Comparison of ENCODE assay signal across 1 cellular context in the genomic region with DNA sequence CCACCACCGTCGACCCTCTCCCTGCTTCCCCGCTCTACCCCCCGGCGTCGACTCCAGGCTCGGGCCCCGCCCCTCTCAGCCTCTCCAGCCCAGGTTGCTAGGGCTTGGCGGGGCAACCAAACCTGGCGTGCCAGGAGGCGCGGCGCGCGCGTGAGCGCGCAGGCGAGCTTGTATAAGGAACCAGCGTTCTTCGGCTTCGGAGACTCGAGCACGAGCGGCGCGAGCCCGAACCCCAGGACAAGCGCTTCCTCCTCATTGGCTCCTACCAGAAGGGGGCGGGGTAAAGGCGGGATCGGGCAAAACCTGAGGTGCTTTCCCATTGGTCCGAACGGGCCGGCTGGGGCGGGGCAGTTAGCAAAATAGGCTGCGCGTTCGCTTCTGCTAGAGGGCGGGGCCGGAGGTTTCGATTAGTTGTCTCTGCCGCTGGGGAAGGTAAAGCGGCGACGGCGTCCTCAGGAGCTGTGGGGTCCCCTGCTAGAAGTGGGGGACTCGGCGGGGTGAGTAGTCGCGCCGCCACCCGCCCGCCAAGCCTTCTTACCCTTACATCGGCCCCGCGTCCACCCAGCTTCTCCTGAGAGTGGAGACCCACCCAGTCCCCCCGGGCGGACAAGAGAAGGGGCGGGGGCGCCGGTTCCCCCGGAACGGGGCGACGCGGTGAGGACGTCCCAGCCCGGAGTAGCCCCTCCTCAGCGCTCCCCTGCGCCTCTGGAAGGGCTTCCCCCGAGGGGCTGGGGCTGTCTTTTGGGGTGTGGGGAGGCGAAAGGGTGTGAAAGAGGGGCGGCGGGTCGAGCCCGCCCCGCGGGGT.
TF ChIP-seq lines count a peak whose summit lies in the region.

A gene (plus strand): TSS at position 410 of the 805 bp plus-strand sequence. CDS start 81,489 bp downstream, outside the sequence.

TF ChIP-seq in H1, 55 proteins besides CTCF, POLR2A, EP300 and RAD21 (continued from another document):
- TF ChIP-seq, protein P1, sequence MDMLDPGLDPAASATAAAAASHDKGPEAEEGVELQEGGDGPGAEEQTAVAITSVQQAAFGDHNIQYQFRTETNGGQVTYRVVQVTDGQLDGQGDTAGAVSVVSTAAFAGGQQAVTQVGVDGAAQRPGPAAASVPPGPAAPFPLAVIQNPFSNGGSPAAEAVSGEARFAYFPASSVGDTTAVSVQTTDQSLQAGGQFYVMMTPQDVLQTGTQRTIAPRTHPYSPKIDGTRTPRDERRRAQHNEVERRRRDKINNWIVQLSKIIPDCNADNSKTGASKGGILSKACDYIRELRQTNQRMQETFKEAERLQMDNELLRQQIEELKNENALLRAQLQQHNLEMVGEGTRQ (IDR thresholded peaks at IDR 0.05; ENCODE audit: low read length) = no peak
- TF ChIP-seq SP4 (IDR thresholded peaks at IDR 0.05; ENCODE audit: low read length) = no peak
- TF ChIP-seq, protein P2, sequence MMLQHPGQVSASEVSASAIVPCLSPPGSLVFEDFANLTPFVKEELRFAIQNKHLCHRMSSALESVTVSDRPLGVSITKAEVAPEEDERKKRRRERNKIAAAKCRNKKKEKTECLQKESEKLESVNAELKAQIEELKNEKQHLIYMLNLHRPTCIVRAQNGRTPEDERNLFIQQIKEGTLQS (IDR thresholded peaks at IDR 0.05; ENCODE audit: insufficient read depth, low read depth, low read length) = no peak
- peak; percentile 34 for TF ChIP-seq KDM4A (IDR thresholded peaks at IDR 0.05; ENCODE audit: low read depth, low read length, severe bottlenecking)
- no peak for TF ChIP-seq CBX8 (IDR thresholded peaks at IDR 0.05; ENCODE audit: borderline replicate concordance, low read depth, low read length)
- no peak; the same call in 1 of the 2 replicates for TF ChIP-seq POLR2AphosphoS5 (IDR thresholded peaks at IDR 0.05; ENCODE audit: low read depth, low read length)
- 0 out of 2 replicates have a peak, but pooled peaks have one; percentile 29 for TF ChIP-seq RBBP5 (IDR thresholded peaks at IDR 0.05; ENCODE audit: borderline replicate concordance, low read depth, low read length)
- no peak for TF ChIP-seq SAP30 (IDR thresholded peaks at IDR 0.05; ENCODE audit: insufficient read depth, insufficient replicate concordance, low read length)
- TF ChIP-seq RNF2 (IDR thresholded peaks at IDR 0.05; ENCODE audit: borderline replicate concordance, low read depth, low read length, missing control alignments, poor library complexity, severe bottlenecking) = no peak
- TF ChIP-seq NRF1 (IDR thresholded peaks at IDR 0.05; ENCODE audit: low read depth, low read length) = no peak
- TF ChIP-seq SP1 (IDR thresholded peaks at IDR 0.05; ENCODE audit: low read depth, low read length) = peak; percentile 69; the same call in 1 of the 2 replicates
- no peak for TF ChIP-seq SIRT6 (IDR thresholded peaks at IDR 0.05; ENCODE audit: low read length)
- TF ChIP-seq KDM1A (IDR thresholded peaks at IDR 0.05; ENCODE audit: borderline replicate concordance, low read length) = no peak
- TF ChIP-seq HDAC2 (IDR thresholded peaks at IDR 0.05; ENCODE audit: borderline replicate concordance in 1 of 2, low read depth in 2 of 2, low read length in 2 of 2) = no peak
- no peak for TF ChIP-seq ZNF274 (IDR thresholded peaks at IDR 0.05; ENCODE audit: borderline replicate concordance, extremely low read depth, low read length)
- TF ChIP-seq POU5F1 (IDR thresholded peaks at IDR 0.05; ENCODE audit: low read depth, low read length) = no peak
- TF ChIP-seq TCF12 (IDR thresholded peaks at IDR 0.05; ENCODE audit: low read depth, low read length) = no peak
- peak in 1 of 2 experiments; percentile 34; a peak in 1 of 4 replicates for TF ChIP-seq SIN3A (conservative IDR thresholded peaks at IDR 0.05 in 1 of 2, IDR thresholded peaks at IDR 0.05 in 1 of 2; ENCODE audit: low read depth in 1 of 2, low read length in 2 of 2)
- no peak for TF ChIP-seq TAF7 (optimal IDR thresholded peaks at IDR 0.05; ENCODE audit: borderline replicate concordance, low read depth, low read length)
- no peak for TF ChIP-seq EGR1 (IDR thresholded peaks at IDR 0.05; ENCODE audit: borderline replicate concordance, low read depth, low read length)
- no peak for TF ChIP-seq SRF (IDR thresholded peaks at IDR 0.05; ENCODE audit: low read depth, low read length)
- TF ChIP-seq RXRA (IDR thresholded peaks at IDR 0.05; ENCODE audit: insufficient read depth, low read depth, low read length) = no peak
- no peak for TF ChIP-seq BRCA1 (IDR thresholded peaks at IDR 0.05; ENCODE audit: low read depth, low read length)
- peak; percentile 37; the same call in 1 of the 2 replicates for TF ChIP-seq PHF8 (conservative IDR thresholded peaks at IDR 0.05; ENCODE audit: low read depth, low read length)
- no peak for TF ChIP-seq RFX5 (IDR thresholded peaks at IDR 0.05; ENCODE audit: borderline replicate concordance, low read depth, low read length)
- no peak for TF ChIP-seq MAFK (IDR thresholded peaks at IDR 0.05; ENCODE audit: low read depth, low read length)
- TF ChIP-seq CTBP2 (IDR thresholded peaks at IDR 0.05; ENCODE audit: borderline replicate concordance, insufficient read depth, insufficient read length, low read length) = no peak
- TF ChIP-seq, protein P3, sequence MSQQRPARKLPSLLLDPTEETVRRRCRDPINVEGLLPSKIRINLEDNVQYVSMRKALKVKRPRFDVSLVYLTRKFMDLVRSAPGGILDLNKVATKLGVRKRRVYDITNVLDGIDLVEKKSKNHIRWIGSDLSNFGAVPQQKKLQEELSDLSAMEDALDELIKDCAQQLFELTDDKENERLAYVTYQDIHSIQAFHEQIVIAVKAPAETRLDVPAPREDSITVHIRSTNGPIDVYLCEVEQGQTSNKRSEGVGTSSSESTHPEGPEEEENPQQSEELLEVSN (IDR thresholded peaks at IDR 0.05) = no peak
- TF ChIP-seq, protein P4, sequence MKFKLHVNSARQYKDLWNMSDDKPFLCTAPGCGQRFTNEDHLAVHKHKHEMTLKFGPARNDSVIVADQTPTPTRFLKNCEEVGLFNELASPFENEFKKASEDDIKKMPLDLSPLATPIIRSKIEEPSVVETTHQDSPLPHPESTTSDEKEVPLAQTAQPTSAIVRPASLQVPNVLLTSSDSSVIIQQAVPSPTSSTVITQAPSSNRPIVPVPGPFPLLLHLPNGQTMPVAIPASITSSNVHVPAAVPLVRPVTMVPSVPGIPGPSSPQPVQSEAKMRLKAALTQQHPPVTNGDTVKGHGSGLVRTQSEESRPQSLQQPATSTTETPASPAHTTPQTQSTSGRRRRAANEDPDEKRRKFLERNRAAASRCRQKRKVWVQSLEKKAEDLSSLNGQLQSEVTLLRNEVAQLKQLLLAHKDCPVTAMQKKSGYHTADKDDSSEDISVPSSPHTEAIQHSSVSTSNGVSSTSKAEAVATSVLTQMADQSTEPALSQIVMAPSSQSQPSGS (IDR thresholded peaks at IDR 0.05; ENCODE audit: low read length) = no peak
- TF ChIP-seq TAF1 (IDR thresholded peaks at IDR 0.05; ENCODE audit: low read depth, low read length) = peak; percentile 69
- TF ChIP-seq CBX5 (IDR thresholded peaks at IDR 0.05; ENCODE audit: low read depth, low read length) = no peak
- TF ChIP-seq CREB1 (IDR thresholded peaks at IDR 0.05) = no peak
- TF ChIP-seq CHD1 (IDR thresholded peaks at IDR 0.05; ENCODE audit: low read depth, low read length) = no peak
- TF ChIP-seq, protein P5, sequence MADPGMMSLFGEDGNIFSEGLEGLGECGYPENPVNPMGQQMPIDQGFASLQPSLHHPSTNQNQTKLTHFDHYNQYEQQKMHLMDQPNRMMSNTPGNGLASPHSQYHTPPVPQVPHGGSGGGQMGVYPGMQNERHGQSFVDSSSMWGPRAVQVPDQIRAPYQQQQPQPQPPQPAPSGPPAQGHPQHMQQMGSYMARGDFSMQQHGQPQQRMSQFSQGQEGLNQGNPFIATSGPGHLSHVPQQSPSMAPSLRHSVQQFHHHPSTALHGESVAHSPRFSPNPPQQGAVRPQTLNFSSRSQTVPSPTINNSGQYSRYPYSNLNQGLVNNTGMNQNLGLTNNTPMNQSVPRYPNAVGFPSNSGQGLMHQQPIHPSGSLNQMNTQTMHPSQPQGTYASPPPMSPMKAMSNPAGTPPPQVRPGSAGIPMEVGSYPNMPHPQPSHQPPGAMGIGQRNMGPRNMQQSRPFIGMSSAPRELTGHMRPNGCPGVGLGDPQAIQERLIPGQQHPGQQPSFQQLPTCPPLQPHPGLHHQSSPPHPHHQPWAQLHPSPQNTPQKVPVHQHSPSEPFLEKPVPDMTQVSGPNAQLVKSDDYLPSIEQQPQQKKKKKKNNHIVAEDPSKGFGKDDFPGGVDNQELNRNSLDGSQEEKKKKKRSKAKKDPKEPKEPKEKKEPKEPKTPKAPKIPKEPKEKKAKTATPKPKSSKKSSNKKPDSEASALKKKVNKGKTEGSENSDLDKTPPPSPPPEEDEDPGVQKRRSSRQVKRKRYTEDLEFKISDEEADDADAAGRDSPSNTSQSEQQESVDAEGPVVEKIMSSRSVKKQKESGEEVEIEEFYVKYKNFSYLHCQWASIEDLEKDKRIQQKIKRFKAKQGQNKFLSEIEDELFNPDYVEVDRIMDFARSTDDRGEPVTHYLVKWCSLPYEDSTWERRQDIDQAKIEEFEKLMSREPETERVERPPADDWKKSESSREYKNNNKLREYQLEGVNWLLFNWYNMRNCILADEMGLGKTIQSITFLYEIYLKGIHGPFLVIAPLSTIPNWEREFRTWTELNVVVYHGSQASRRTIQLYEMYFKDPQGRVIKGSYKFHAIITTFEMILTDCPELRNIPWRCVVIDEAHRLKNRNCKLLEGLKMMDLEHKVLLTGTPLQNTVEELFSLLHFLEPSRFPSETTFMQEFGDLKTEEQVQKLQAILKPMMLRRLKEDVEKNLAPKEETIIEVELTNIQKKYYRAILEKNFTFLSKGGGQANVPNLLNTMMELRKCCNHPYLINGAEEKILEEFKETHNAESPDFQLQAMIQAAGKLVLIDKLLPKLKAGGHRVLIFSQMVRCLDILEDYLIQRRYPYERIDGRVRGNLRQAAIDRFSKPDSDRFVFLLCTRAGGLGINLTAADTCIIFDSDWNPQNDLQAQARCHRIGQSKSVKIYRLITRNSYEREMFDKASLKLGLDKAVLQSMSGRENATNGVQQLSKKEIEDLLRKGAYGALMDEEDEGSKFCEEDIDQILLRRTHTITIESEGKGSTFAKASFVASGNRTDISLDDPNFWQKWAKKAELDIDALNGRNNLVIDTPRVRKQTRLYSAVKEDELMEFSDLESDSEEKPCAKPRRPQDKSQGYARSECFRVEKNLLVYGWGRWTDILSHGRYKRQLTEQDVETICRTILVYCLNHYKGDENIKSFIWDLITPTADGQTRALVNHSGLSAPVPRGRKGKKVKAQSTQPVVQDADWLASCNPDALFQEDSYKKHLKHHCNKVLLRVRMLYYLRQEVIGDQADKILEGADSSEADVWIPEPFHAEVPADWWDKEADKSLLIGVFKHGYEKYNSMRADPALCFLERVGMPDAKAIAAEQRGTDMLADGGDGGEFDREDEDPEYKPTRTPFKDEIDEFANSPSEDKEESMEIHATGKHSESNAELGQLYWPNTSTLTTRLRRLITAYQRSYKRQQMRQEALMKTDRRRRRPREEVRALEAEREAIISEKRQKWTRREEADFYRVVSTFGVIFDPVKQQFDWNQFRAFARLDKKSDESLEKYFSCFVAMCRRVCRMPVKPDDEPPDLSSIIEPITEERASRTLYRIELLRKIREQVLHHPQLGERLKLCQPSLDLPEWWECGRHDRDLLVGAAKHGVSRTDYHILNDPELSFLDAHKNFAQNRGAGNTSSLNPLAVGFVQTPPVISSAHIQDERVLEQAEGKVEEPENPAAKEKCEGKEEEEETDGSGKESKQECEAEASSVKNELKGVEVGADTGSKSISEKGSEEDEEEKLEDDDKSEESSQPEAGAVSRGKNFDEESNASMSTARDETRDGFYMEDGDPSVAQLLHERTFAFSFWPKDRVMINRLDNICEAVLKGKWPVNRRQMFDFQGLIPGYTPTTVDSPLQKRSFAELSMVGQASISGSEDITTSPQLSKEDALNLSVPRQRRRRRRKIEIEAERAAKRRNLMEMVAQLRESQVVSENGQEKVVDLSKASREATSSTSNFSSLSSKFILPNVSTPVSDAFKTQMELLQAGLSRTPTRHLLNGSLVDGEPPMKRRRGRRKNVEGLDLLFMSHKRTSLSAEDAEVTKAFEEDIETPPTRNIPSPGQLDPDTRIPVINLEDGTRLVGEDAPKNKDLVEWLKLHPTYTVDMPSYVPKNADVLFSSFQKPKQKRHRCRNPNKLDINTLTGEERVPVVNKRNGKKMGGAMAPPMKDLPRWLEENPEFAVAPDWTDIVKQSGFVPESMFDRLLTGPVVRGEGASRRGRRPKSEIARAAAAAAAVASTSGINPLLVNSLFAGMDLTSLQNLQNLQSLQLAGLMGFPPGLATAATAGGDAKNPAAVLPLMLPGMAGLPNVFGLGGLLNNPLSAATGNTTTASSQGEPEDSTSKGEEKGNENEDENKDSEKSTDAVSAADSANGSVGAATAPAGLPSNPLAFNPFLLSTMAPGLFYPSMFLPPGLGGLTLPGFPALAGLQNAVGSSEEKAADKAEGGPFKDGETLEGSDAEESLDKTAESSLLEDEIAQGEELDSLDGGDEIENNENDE (IDR thresholded peaks at IDR 0.05; ENCODE audit: insufficient replicate concordance, low read length) = no peak
- TF ChIP-seq GTF2F1 (IDR thresholded peaks at IDR 0.05; ENCODE audit: borderline replicate concordance, low read depth, low read length) = no peak
- TF ChIP-seq TBP (IDR thresholded peaks at IDR 0.05; ENCODE audit: low read depth, low read length) = peak; percentile 52; the same call in 1 of the 2 replicates
- TF ChIP-seq EZH2 (IDR thresholded peaks at IDR 0.05; ENCODE audit: low read depth, low read length, severe bottlenecking) = no peak
- TF ChIP-seq FOSL1 (IDR thresholded peaks at IDR 0.05; ENCODE audit: insufficient read depth, low read depth, low read length) = no peak
- TF ChIP-seq NANOG (IDR thresholded peaks at IDR 0.05; ENCODE audit: insufficient read depth, low read depth, low read length, poor library complexity, severe bottlenecking) = no peak
- TF ChIP-seq BCL11A (IDR thresholded peaks at IDR 0.05; ENCODE audit: low read depth in 2 of 2, low read length in 2 of 2) = no peak
- no peak for TF ChIP-seq JUN (IDR thresholded peaks at IDR 0.05; ENCODE audit: low read depth, low read length)
- no peak for TF ChIP-seq SIX5 (IDR thresholded peaks at IDR 0.05; ENCODE audit: low read depth, low read length)
